18 cellular contexts compared by ENCODE assay signal in genomic region chr1:219941179-219942118, GRCh38. TPM values are rescaled to one million over a fixed set of nuclear protein-coding genes. Genes with fewer than 3 reads are reported as not detected.
DNase-seq lines count a peak whose midpoint lies in the region; ATAC-seq, FAIRE-seq and TF ChIP-seq lines count a peak whose summit lies in the region.
"Had no signal": no experiment of that assay in that cellular context is flagged by ENCODE, and none has a peak within 500 bp of the region (broad histone marks: within the 10 kb centered on the region; RNA-seq: fewer than 3 reads in every experiment).

No MANE protein-coding gene starts in this region.

- no peaks in the 10 kb centered on the region for H4K20me1 ChIP-seq in GM23338 (replicated peaks; ENCODE audit: insufficient read depth)
- H4K20me1 ChIP-seq in HepG2 (ENCODE audit: insufficient read depth, low read length) = no peaks in the 10 kb centered on the region

- TF ChIP-seq EP300 in HepG2 (IDR thresholded peaks at IDR 0.05; ENCODE audit: low read depth in 2 of 2, low read length in 2 of 2) = no peak
- TF ChIP-seq EP300 in HepG2 (CRISPR knock-in tag; IDR thresholded peaks at IDR 0.05; ENCODE audit: borderline replicate concordance) = no peak

- no peaks in the 10 kb centered on the region for H3K36me3 Mint-ChIP-seq in GM23338 (ENCODE audit: low read depth)
- no peaks in the 10 kb centered on the region for H3K36me3 Mint-ChIP-seq in stimulated activated effector memory CD8-positive, alpha-beta T cell treated with anti-CD3 and anti-CD28 coated beads, Interleukin-12 subunit alpha, Interleukin-12 subunit beta, amount 100 ng/mL, for 72 hours
- H3K36me3 Mint-ChIP-seq in activated T-cell treated with anti-CD3 and anti-CD28 coated beads, Interleukin-2, amount 50 U/mL, for 72 hours (ENCODE audit: insufficient read depth in 2 of 2) = peaks cover 0 to 3% of the 10 kb centered on the region in 2 donors
- H3K36me3 Mint-ChIP-seq: CD14-positive monocyte; CD8-positive, alpha-beta T cell; IgD-negative memory B cell had no signal

- intact Hi-C loops in body of pancreas (cut with DNase I) (no loop called here), HepG2 (cut with micrococcal nuclease; ENCODE audit: unreplicated experiment) (no loop called here)

- H3K36me3 ChIP-seq in GM23338 (ENCODE audit: insufficient read depth) (no peaks in the 10 kb centered on the region), body of pancreas (replicated peaks in 1 of 2; ENCODE audit: insufficient read depth in 1 of 2, low read depth in 2 of 2) (no peaks in the 10 kb centered on the region), HepG2 (replicated peaks in 1 of 2; ENCODE audit: control insufficient read depth in 1 of 2, insufficient read depth in 2 of 2, low read length in 2 of 2) (no peaks in the 10 kb centered on the region)

- FAIRE-seq in HepG2 (lab: Jason Lieb, UNC) = no peak
- FAIRE-seq: H54 had no signal

- H3K27me3 Mint-ChIP-seq in GM23338 (ENCODE audit: insufficient read depth, low read depth, poor library complexity) = no peaks in the 10 kb centered on the region
- H3K27me3 Mint-ChIP-seq in activated T-cell treated with anti-CD3 and anti-CD28 coated beads, Interleukin-2, amount 50 U/mL, for 72 hours (ENCODE audit: low read depth) = peaks cover 52% of the 10 kb centered on the region

- H3K4me1 ChIP-seq in GM23338 (ENCODE audit: insufficient read depth) (no peaks in the 10 kb centered on the region), body of pancreas (peaks cover 22% of the 10 kb centered on the region), HepG2 (ENCODE audit: insufficient read depth, low read length) (peaks cover 10% of the 10 kb centered on the region)
- H3K4me1 ChIP-seq: Caco-2 had no signal

- CTCF ChIA-PET in HepG2 (lab: Yijun Ruan, JAX; ENCODE audit: low intra/inter-chr PET ratio, low total read pairs) = no interaction called here

- TF ChIP-seq POLR2A in body of pancreas (IDR thresholded peaks at IDR 0.05) = no peak
- TF ChIP-seq POLR2A in HepG2 (IDR thresholded peaks at IDR 0.05; ENCODE audit: insufficient read depth in 1 of 2, low read depth in 2 of 2, low read length in 2 of 2) = no peak

- H3K9me3 ChIP-seq in body of pancreas (no peaks in the 10 kb centered on the region), HepG2 (ENCODE audit: low read length) (no peaks in the 10 kb centered on the region)
- H3K9me3 ChIP-seq: Caco-2 had no signal

- H3K9me3 Mint-ChIP-seq in GM23338 = peaks cover 4% of the 10 kb centered on the region; the same call in 1 of the 3 replicates
- H3K9me3 Mint-ChIP-seq in stimulated activated effector memory CD8-positive, alpha-beta T cell treated with anti-CD3 and anti-CD28 coated beads, Interleukin-12 subunit alpha, Interleukin-12 subunit beta, amount 100 ng/mL, for 72 hours = peaks cover 3% of the 10 kb centered on the region
- peaks cover 0 to 4% of the 10 kb centered on the region in 2 donors for H3K9me3 Mint-ChIP-seq in activated T-cell treated with anti-CD3 and anti-CD28 coated beads, Interleukin-2, amount 50 U/mL, for 72 hours
- H3K9me3 Mint-ChIP-seq: CD8-positive, alpha-beta T cell had no signal

- BruUV-seq in HepG2 (replicated peaks; lab: Mats Ljungman, UMichigan) = no TSS peak

- DNase-seq in GM23338 (ENCODE audit: low spot score) (no peak), body of pancreas (peak; percentile 35 to 67 (median 48)), HepG2 (ENCODE audit: low spot score) (no peak), HCEC 1CT (no peak)
- DNase-seq in stimulated activated effector memory CD8-positive, alpha-beta T cell treated with anti-CD3 and anti-CD28 coated beads, Interleukin-12 subunit alpha, Interleukin-12 subunit beta, amount 100 ng/mL, for 72 hours (ENCODE audit: low spot score in 2 of 2) = no peak
- no peak for DNase-seq in activated T-cell treated with anti-CD3 and anti-CD28 coated beads, Interleukin-2, amount 50 U/mL, for 72 hours
- no peak for DNase-seq in activated CD4-positive, alpha-beta T cell treated with anti-CD3 and anti-CD28 coated beads for 1 hour
- DNase-seq: Caco-2; CD8-positive, alpha-beta T cell; DND-41; GDM1 had no signal

- no peaks in the 10 kb centered on the region for H3K79me2 ChIP-seq in GM23338 (replicated peaks; ENCODE audit: insufficient read depth)
- H3K79me2 ChIP-seq in HepG2 (ENCODE audit: insufficient read depth, low read length) = no peaks in the 10 kb centered on the region

- H3F3A ChIP-seq in GM23338 (replicated peaks; ENCODE audit: low read depth) = no peaks in the 10 kb centered on the region

- TF ChIP-seq RAD21 in HepG2 (CRISPR knock-in tag; IDR thresholded peaks at IDR 0.05) = no peak

- ATAC-seq in GM23338 = no peak
- peak; percentile 80 for ATAC-seq in body of pancreas
- ATAC-seq in HepG2 = peak; percentile 84
- ATAC-seq in stimulated activated effector memory CD8-positive, alpha-beta T cell treated with anti-CD3 and anti-CD28 coated beads, Interleukin-12 subunit alpha, Interleukin-12 subunit beta, amount 100 ng/mL, for 72 hours = peak; percentile 43
- ATAC-seq in activated T-cell treated with anti-CD3 and anti-CD28 coated beads, Interleukin-2, amount 50 U/mL, for 72 hours (replicated peaks in 1 of 2) = no peak
- ATAC-seq: CD8-positive, alpha-beta T cell had no signal

- no peaks in the 10 kb centered on the region for H3K4me1 Mint-ChIP-seq in GM23338
- H3K4me1 Mint-ChIP-seq in stimulated activated effector memory CD8-positive, alpha-beta T cell treated with anti-CD3 and anti-CD28 coated beads, Interleukin-12 subunit alpha, Interleukin-12 subunit beta, amount 100 ng/mL, for 72 hours = no peaks in the 10 kb centered on the region
- no peaks in the 10 kb centered on the region for H3K4me1 Mint-ChIP-seq in activated T-cell treated with anti-CD3 and anti-CD28 coated beads, Interleukin-2, amount 50 U/mL, for 72 hours (ENCODE audit: low read depth)

- H3K27me3 ChIP-seq in GM23338 (ENCODE audit: insufficient read depth) (no peaks in the 10 kb centered on the region), body of pancreas (no peaks in the 10 kb centered on the region), HepG2 (ENCODE audit: control insufficient read depth in 1 of 2, insufficient read depth in 2 of 2, low read length in 2 of 2) (no peaks in the 10 kb centered on the region)

- H3K9ac ChIP-seq in HepG2 (ENCODE audit: insufficient read depth, low read depth, low read length) = no peak overlapping the region

- in situ Hi-C loops in HepG2 (cut with HindIII; ENCODE audit: extremely low pct_ligation_motif_present, low pct_unique_long_range_greater_than_20kb) = no loop called here

- peak overlapping the region; percentile 86 for H2AFZ ChIP-seq in GM23338
- no peak overlapping the region for H2AFZ ChIP-seq in HepG2 (ENCODE audit: low read length)

- no peak overlapping the region for H3K27ac Mint-ChIP-seq in GM23338
- H3K27ac Mint-ChIP-seq in stimulated activated effector memory CD8-positive, alpha-beta T cell treated with anti-CD3 and anti-CD28 coated beads, Interleukin-12 subunit alpha, Interleukin-12 subunit beta, amount 100 ng/mL, for 72 hours = no peak overlapping the region
- H3K27ac Mint-ChIP-seq in activated T-cell treated with anti-CD3 and anti-CD28 coated beads, Interleukin-2, amount 50 U/mL, for 72 hours = no peak overlapping the region
- H3K27ac Mint-ChIP-seq: CD8-positive, alpha-beta T cell; IgD-negative memory B cell had no signal

- H3K4me3 Mint-ChIP-seq in GM23338 = no peak overlapping the region
- H3K4me3 Mint-ChIP-seq in stimulated activated effector memory CD8-positive, alpha-beta T cell treated with anti-CD3 and anti-CD28 coated beads, Interleukin-12 subunit alpha, Interleukin-12 subunit beta, amount 100 ng/mL, for 72 hours = no peak overlapping the region
- no peak overlapping the region for H3K4me3 Mint-ChIP-seq in activated T-cell treated with anti-CD3 and anti-CD28 coated beads, Interleukin-2, amount 50 U/mL, for 72 hours
- H3K4me3 Mint-ChIP-seq: CD14-positive monocyte; CD8-positive, alpha-beta T cell; IgD-negative memory B cell had no signal

- H3K27ac ChIP-seq in GM23338 (ENCODE audit: low read depth) (no peak overlapping the region), body of pancreas (peak overlapping the region in 3 of 4 donors; percentile 8 to 61 (median 45)), HepG2 (ENCODE audit: extremely low read length, insufficient read depth, low read length) (no peak overlapping the region)
- H3K27ac ChIP-seq: 22Rv1 had no signal

- WGBS in body of pancreas, 2 donors = 31 to 41% methylated on average over 2 of the region's 2 CpGs
- WGBS in HepG2 (ENCODE audit: low lambda C conversion rate) = 3% methylated on average over 2 of the region's 2 CpGs

- H3K4me3 ChIP-seq in GM23338 (no peak overlapping the region), body of pancreas (no peak overlapping the region), HepG2 (replicated peaks in 1 of 3; ENCODE audit: insufficient read depth in 1 of 3, low read depth in 2 of 3, low read length in 3 of 3) (no peak overlapping the region)

- H3K4me2 ChIP-seq in GM23338 = no peak overlapping the region
- H3K4me2 ChIP-seq in HepG2 (ENCODE audit: low read depth, low read length) = peak overlapping the region; percentile 23; the same call in 1 of the 2 replicates

- POLR2A ChIA-PET in HepG2 (lab: Yijun Ruan, JAX) = interaction anchor here (0.9 to 1.0 kb wide), 2 partner anchors 10 to 15 kb away, joined by 3 read pairs; no protein-coding TSS in a partner anchor

- no peaks in the 10 kb centered on the region for H3K9me2 ChIP-seq in GM23338 (ENCODE audit: insufficient read depth)

- TF ChIP-seq CTCF in GM23338 (conservative IDR thresholded peaks at IDR 0.05; ENCODE audit: low read depth in 2 of 2) (no peak), body of pancreas (IDR thresholded peaks at IDR 0.05) (no peak), HepG2 (CRISPR knock-in tag; IDR thresholded peaks at IDR 0.05) (no peak)

RNA-seq across cellular contexts. Expression of gene SLC30A10, which starts 13.1 kb away (rescaled TPM):
- total RNA-seq in GM23338 (2014; rRNA removed; shearing (Covaris generic)) = 0.47 and 1.1 TPM in 2 replicates
- polyA plus RNA-seq in GM23338 (2016; fragmentation: Nextera tagmentation; extraction: Ambion mirVana) (0.17 and 0.47 TPM in 2 replicates), HepG2 (2011; rRNA removed) (20.9 and 27.0 TPM in 2 replicates)
- total RNA-seq in body of pancreas (under 1 TPM in 1 of 2 donors, not detected in 1; 0.52 TPM), HepG2 (2016; rRNA removed; fragmentation: Illumina TruSeq; extraction: Trizol) (14.7 and 30.2 TPM in 2 replicates)
- total RNA-seq in HepG2 (2016; cell fraction: cytosol; rRNA removed; fragmentation: Illumina TruSeq; extraction: Trizol; ENCODE audit: low read depth) = 3.8 and 4.0 TPM in 2 replicates
- total RNA-seq in HepG2 (2016; cell fraction: insoluble cytoplasmic fraction; rRNA removed; fragmentation: Illumina TruSeq; extraction: Trizol) = 13.7 and 28.0 TPM in 2 replicates
- 7.4 and 8.2 TPM in 2 replicates for total RNA-seq in HepG2 (2016; cell fraction: membrane; rRNA removed; fragmentation: Illumina TruSeq; extraction: Trizol)
- 32.1 and 39.5 TPM in 2 replicates for total RNA-seq in HepG2 (2016; cell fraction: nucleus; rRNA removed; fragmentation: Illumina TruSeq; extraction: Trizol)
- polyA plus RNA-seq in HepG2 (2011; cell fraction: cytosol; rRNA removed) = 12.2 and 16.2 TPM in 2 replicates
- 39.6 and 51.3 TPM in 2 replicates for polyA plus RNA-seq in HepG2 (2011; cell fraction: nucleus; rRNA removed)
- polyA plus RNA-seq in HepG2 (2012) = 16.5 and 28.2 TPM in 2 replicates
- polyA plus RNA-seq in HepG2 (2016; cell fraction: cytosol; fragmentation: Illumina TruSeq; extraction: Trizol; ENCODE audit: low read depth) = 1.8 TPM in 2 replicates
- 10.8 and 12.9 TPM in 2 replicates for polyA plus RNA-seq in HepG2 (2016; cell fraction: insoluble cytoplasmic fraction; fragmentation: Illumina TruSeq; extraction: Trizol; ENCODE audit: low read depth)
- polyA plus RNA-seq in HepG2 (2016; cell fraction: membrane; fragmentation: Illumina TruSeq; extraction: Trizol; ENCODE audit: low read depth) = 4.1 and 4.5 TPM in 2 replicates
- polyA plus RNA-seq in HepG2 (2016; cell fraction: nucleus; fragmentation: Illumina TruSeq; extraction: Trizol; ENCODE audit: insufficient read depth, low read depth) = 70.7 and 74.5 TPM in 2 replicates
- polyA minus RNA-seq in HepG2 (2011; rRNA and poly(A)+ RNA removed; ENCODE audit: low replicate concordance) = 24.0 TPM in 1 of 2 replicates, not detected in the other
- polyA minus RNA-seq in HepG2 (2011; cell fraction: cytosol; rRNA and poly(A)+ RNA removed) = 13.0 and 14.8 TPM in 2 replicates
- polyA minus RNA-seq in HepG2 (2011; cell fraction: nucleus; rRNA and poly(A)+ RNA removed) = 18.3 and 33.6 TPM in 2 replicates
- total RNA-seq in activated T-cell treated with anti-CD3 and anti-CD28 coated beads, Interleukin-2, amount 50 U/mL, for 72 hours = not detected
- total RNA-seq: A673; CD8-positive, alpha-beta T cell; HT-29 had no signal
- polyA plus RNA-seq: BJ, CD14-positive monocyte, IgD-negative memory B cell had no signal

Comparison
In these comparisons a context has a peak if more than half of its experiments do, and no peak if none do; other contexts are left out.
1. ATAC-seq: peak in body of pancreas (single experiment), HepG2 (single experiment) and stimulated activated effector memory CD8-positive, alpha-beta T cell treated with anti-CD3 and anti-CD28 coated beads, Interleukin-12 subunit alpha, Interleukin-12 subunit beta, amount 100 ng/mL, for 72 hours (single experiment); none in GM23338 (single experiment) and activated T-cell treated with anti-CD3 and anti-CD28 coated beads, Interleukin-2, amount 50 U/mL, for 72 hours (0 of 2).
2. DNase-seq: peak in body of pancreas (4 of 4); none in GM23338 (single experiment), HepG2 (single experiment), stimulated activated effector memory CD8-positive, alpha-beta T cell treated with anti-CD3 and anti-CD28 coated beads, Interleukin-12 subunit alpha, Interleukin-12 subunit beta, amount 100 ng/mL, for 72 hours (0 of 2), activated T-cell treated with anti-CD3 and anti-CD28 coated beads, Interleukin-2, amount 50 U/mL, for 72 hours (0 of 2), HCEC 1CT (single experiment) and activated CD4-positive, alpha-beta T cell treated with anti-CD3 and anti-CD28 coated beads for 1 hour (single experiment).
3. H3K27ac ChIP-seq: peak in body of pancreas (3 of 4); none in GM23338 (single experiment) and HepG2 (single experiment).